Comparison of ENCODE assay signal across 12 cellular contexts in genomic region chr10:48253970-48254657, GRCh38. TPM values are rescaled to one million over a fixed set of nuclear protein-coding genes. Genes with fewer than 3 reads are reported as not detected.
DNase-seq lines count a peak whose midpoint lies in the region; ATAC-seq, FAIRE-seq and TF ChIP-seq lines count a peak whose summit lies in the region.
"Had no signal": no experiment of that assay in that cellular context is flagged by ENCODE, and none has a peak within 500 bp of the region (broad histone marks: within the 10 kb centered on the region; RNA-seq: fewer than 3 reads in every experiment).

No MANE protein-coding gene starts in this region.

- POLR2A ChIA-PET in activated CD8-positive, alpha-beta T cell treated with anti-CD3 and anti-CD28 coated beads, Interleukin-2, amount 10 ng/mL, durations not matched to agents 7 days and 5 days (lab: Charles Lee) = no interaction called here
- POLR2A ChIA-PET in activated CD8-positive, alpha-beta T cell treated with anti-CD3 and anti-CD28 coated beads for 36 hours (lab: Charles Lee) = no interaction called here

- in situ Hi-C loops in astrocyte of the cerebellum (cut with HindIII; ENCODE audit: low sequenced_read_pairs) = loop anchor here (5.0 kb wide), 1 partner anchor 48 kb away; no protein-coding TSS in a partner anchor

- H3K4me3 ChIP-seq in astrocyte of the cerebellum (ENCODE audit: low read depth, low read length) = no peak overlapping the region
- H3K4me3 ChIP-seq: Peyer's patch had no signal

- no peak overlapping the region for H3K27ac Mint-ChIP-seq in activated CD8-positive, alpha-beta T cell treated with anti-CD3 and anti-CD28 coated beads, Interleukin-2, amount 10 ng/mL, durations not matched to agents 7 days and 5 days
- H3K27ac Mint-ChIP-seq in activated CD8-positive, alpha-beta T cell treated with anti-CD3 and anti-CD28 coated beads for 36 hours = no peak overlapping the region

- intact Hi-C loops in activated CD8-positive, alpha-beta T cell treated with anti-CD3 and anti-CD28 coated beads for 36 hours (cut with micrococcal nuclease) = no loop called here
- intact Hi-C loops in left cardiac atrium (cut with DNase I) = no loop called here

- peak; percentile 2 for DNase-seq in activated CD8-positive, alpha-beta T cell treated with anti-CD3 and anti-CD28 coated beads, Interleukin-2, amount 10 ng/mL, durations not matched to agents 7 days and 5 days
- DNase-seq in activated CD8-positive, alpha-beta T cell treated with anti-CD3 and anti-CD28 coated beads for 36 hours = no peak
- DNase-seq in astrocyte of the cerebellum (ENCODE audit: low read depth) (peak; percentile 93), left cardiac atrium (no peak), urothelium cell line (ENCODE audit: low spot score) (peak; percentile 85), nucleus accumbens (lab: John Stamatoyannopoulos, UW) (no peak), OCI-M1 (lab: John Stamatoyannopoulos, UW) (no peak)
- DNase-seq: activated CD4-positive, CD25-positive, alpha-beta regulatory T cell; Peyer's patch; small intestine had no signal

- no peaks in the 10 kb centered on the region for H3K9me3 Mint-ChIP-seq in activated CD8-positive, alpha-beta T cell treated with anti-CD3 and anti-CD28 coated beads, Interleukin-2, amount 10 ng/mL, durations not matched to agents 7 days and 5 days (ENCODE audit: insufficient read depth)
- no peaks in the 10 kb centered on the region for H3K9me3 Mint-ChIP-seq in activated CD8-positive, alpha-beta T cell treated with anti-CD3 and anti-CD28 coated beads for 36 hours

- no peaks in the 10 kb centered on the region for H3K36me3 Mint-ChIP-seq in activated CD8-positive, alpha-beta T cell treated with anti-CD3 and anti-CD28 coated beads, Interleukin-2, amount 10 ng/mL, durations not matched to agents 7 days and 5 days (ENCODE audit: low read depth)
- H3K36me3 Mint-ChIP-seq in activated CD8-positive, alpha-beta T cell treated with anti-CD3 and anti-CD28 coated beads for 36 hours (ENCODE audit: low read depth) = no peaks in the 10 kb centered on the region

- peaks cover 7% of the 10 kb centered on the region for H3K27me3 Mint-ChIP-seq in activated CD8-positive, alpha-beta T cell treated with anti-CD3 and anti-CD28 coated beads, Interleukin-2, amount 10 ng/mL, durations not matched to agents 7 days and 5 days (ENCODE audit: low read depth)
- H3K27me3 Mint-ChIP-seq in activated CD8-positive, alpha-beta T cell treated with anti-CD3 and anti-CD28 coated beads for 36 hours = peaks cover 7% of the 10 kb centered on the region

- no peak for TF ChIP-seq CTCF in activated CD8-positive, alpha-beta T cell treated with anti-CD3 and anti-CD28 coated beads for 36 hours (IDR thresholded peaks at IDR 0.05)
- TF ChIP-seq CTCF in astrocyte of the cerebellum (IDR thresholded peaks at IDR 0.05; ENCODE audit: low read depth, low read length, missing control alignments) = no peak

- FAIRE-seq in urothelium cell line (lab: Jason Lieb, UNC) = peak; percentile 69
- FAIRE-seq: small intestine had no signal

- CTCF ChIA-PET in activated CD8-positive, alpha-beta T cell treated with anti-CD3 and anti-CD28 coated beads, Interleukin-2, amount 10 ng/mL, durations not matched to agents 7 days and 5 days (lab: Charles Lee) = no interaction called here
- CTCF ChIA-PET in activated CD8-positive, alpha-beta T cell treated with anti-CD3 and anti-CD28 coated beads for 36 hours (lab: Charles Lee) = no interaction called here

- ATAC-seq in activated CD8-positive, alpha-beta T cell treated with anti-CD3 and anti-CD28 coated beads, Interleukin-2, amount 10 ng/mL, durations not matched to agents 7 days and 5 days = no peak
- no peak for ATAC-seq in activated CD8-positive, alpha-beta T cell treated with anti-CD3 and anti-CD28 coated beads for 36 hours
- ATAC-seq in left cardiac atrium (peak; percentile 50 to 68), HG03378 (IDR thresholded peaks at IDR 0.05; ENCODE audit: unreplicated experiment) (no peak)

- H3K4me3 Mint-ChIP-seq in activated CD8-positive, alpha-beta T cell treated with anti-CD3 and anti-CD28 coated beads, Interleukin-2, amount 10 ng/mL, durations not matched to agents 7 days and 5 days = no peak overlapping the region
- no peak overlapping the region for H3K4me3 Mint-ChIP-seq in activated CD8-positive, alpha-beta T cell treated with anti-CD3 and anti-CD28 coated beads for 36 hours

- no peaks in the 10 kb centered on the region for H3K4me1 Mint-ChIP-seq in activated CD8-positive, alpha-beta T cell treated with anti-CD3 and anti-CD28 coated beads, Interleukin-2, amount 10 ng/mL, durations not matched to agents 7 days and 5 days (ENCODE audit: low read depth)
- H3K4me1 Mint-ChIP-seq in activated CD8-positive, alpha-beta T cell treated with anti-CD3 and anti-CD28 coated beads for 36 hours (ENCODE audit: low read depth) = no peaks in the 10 kb centered on the region

RNA-seq across cellular contexts. Expression of gene FRMPD2, which starts 20.4 kb away (rescaled TPM):
- total RNA-seq in activated CD8-positive, alpha-beta T cell treated with anti-CD3 and anti-CD28 coated beads, Interleukin-2, amount 10 ng/mL, durations not matched to agents 7 days and 5 days = not detected
- total RNA-seq in activated CD8-positive, alpha-beta T cell treated with anti-CD3 and anti-CD28 coated beads for 36 hours = not detected
- 1 to 10 TPM; 6.0 to 7.7 TPM for total RNA-seq in left cardiac atrium
- total RNA-seq: mononuclear cell, Peyer's patch had no signal

RNA-seq across cellular contexts. Expression of gene MAPK8, which starts 52.4 kb away (rescaled TPM):
- total RNA-seq in activated CD8-positive, alpha-beta T cell treated with anti-CD3 and anti-CD28 coated beads, Interleukin-2, amount 10 ng/mL, durations not matched to agents 7 days and 5 days = 10 to 100 TPM; 29.4 to 30.7 TPM
- total RNA-seq in activated CD8-positive, alpha-beta T cell treated with anti-CD3 and anti-CD28 coated beads for 36 hours = 10 to 100 TPM; 40.5 to 41.1 TPM
- total RNA-seq in left cardiac atrium = 10 to 100 TPM; 28.1 to 29.5 TPM

Comparison
In these comparisons a context has a peak if more than half of its experiments do, and no peak if none do; other contexts are left out.
1. DNase-seq: peak in activated CD8-positive, alpha-beta T cell treated with anti-CD3 and anti-CD28 coated beads, Interleukin-2, amount 10 ng/mL, durations not matched to agents 7 days and 5 days (single experiment), astrocyte of the cerebellum (single experiment) and urothelium cell line (single experiment); none in activated CD8-positive, alpha-beta T cell treated with anti-CD3 and anti-CD28 coated beads for 36 hours (single experiment), left cardiac atrium (single experiment), nucleus accumbens (0 of 56) and OCI-M1 (single experiment).
2. ATAC-seq: peak in left cardiac atrium (2 of 2); none in activated CD8-positive, alpha-beta T cell treated with anti-CD3 and anti-CD28 coated beads, Interleukin-2, amount 10 ng/mL, durations not matched to agents 7 days and 5 days (single experiment), activated CD8-positive, alpha-beta T cell treated with anti-CD3 and anti-CD28 coated beads for 36 hours (single experiment) and HG03378 (single experiment).
3. RNA of gene FRMPD2, which starts 20.4 kb away (total RNA-seq): 6.0 to 7.7 TPM in left cardiac atrium; not detected in activated CD8-positive, alpha-beta T cell treated with anti-CD3 and anti-CD28 coated beads, Interleukin-2, amount 10 ng/mL, durations not matched to agents 7 days and 5 days and not detected in activated CD8-positive, alpha-beta T cell treated with anti-CD3 and anti-CD28 coated beads for 36 hours; every median in the first group is over 4 times any median in the second.